8 cellular contexts compared by ENCODE assay signal in genomic region chr15:45179221-45179985, GRCh38.
DNase-seq lines count a peak whose midpoint lies in the region; ATAC-seq and TF ChIP-seq lines count a peak whose summit lies in the region.

No MANE protein-coding gene starts in this region.

- no peak overlapping the region for H3K27ac Mint-ChIP-seq in nephron

- no peaks in the 10 kb centered on the region for H3K27me3 Mint-ChIP-seq in nephron (ENCODE audit: low read depth)

- ATAC-seq in GM19023 (IDR thresholded peaks at IDR 0.05; ENCODE audit: unreplicated experiment) (no peak), GM21619 (IDR thresholded peaks at IDR 0.05; ENCODE audit: unreplicated experiment) (no peak), GM21786 (IDR thresholded peaks at IDR 0.05; ENCODE audit: unreplicated experiment) (no peak)

- DNase-seq in SKM-1 treated with dmso at 0.1 percent for 144 hours (lab: John Stamatoyannopoulos, UW; ENCODE audit: unreplicated experiment) (peak; percentile 37), SKM-1 (lab: John Stamatoyannopoulos, UW; ENCODE audit: unreplicated experiment) (no peak), SW480 (ENCODE audit: low spot score) (peak; percentile 79)
- DNase-seq in central memory CD4-positive, alpha-beta T cell, result peak; percentile 41

- TF ChIP-seq CTCF in nephron (IDR thresholded peaks at IDR 0.05; ENCODE audit: unreplicated experiment in 3 of 3), result peak; percentile 20 to 43 (median 22)

- H3K4me3 Mint-ChIP-seq in nephron, result no peak overlapping the region

- H3K36me3 Mint-ChIP-seq in nephron (ENCODE audit: low read depth), result peaks cover 40% of the 10 kb centered on the region

- no peaks in the 10 kb centered on the region for H3K9me3 Mint-ChIP-seq in nephron

- H3K4me1 Mint-ChIP-seq in nephron, result peaks cover 28% of the 10 kb centered on the region
